In the genomic region with DNA sequence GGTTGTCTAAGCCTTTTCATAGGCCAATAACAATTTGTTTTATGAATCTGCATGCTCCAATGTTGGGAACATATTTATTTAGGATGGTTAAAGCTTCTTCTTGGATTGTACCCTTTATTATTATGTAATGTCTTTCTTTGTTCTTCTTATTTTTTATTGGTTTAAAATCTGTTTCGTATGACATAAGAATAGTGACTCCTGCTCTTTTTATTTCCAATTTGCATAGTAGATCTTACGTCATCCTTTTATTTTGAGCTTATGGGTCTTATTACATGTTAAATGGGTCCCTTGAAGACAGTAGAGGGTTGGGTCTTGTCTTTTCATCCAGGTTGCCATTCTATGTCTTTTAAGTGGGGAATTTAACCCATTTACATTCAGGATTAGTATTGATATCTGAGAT, we compare ENCODE assay signal across 32 cellular contexts.
"Had no signal": no experiment of that assay in that cellular context is flagged by ENCODE, and none has a peak within 500 bp of the region (broad histone marks: within the 10 kb centered on the region; RNA-seq: fewer than 3 reads in every experiment).

No MANE protein-coding gene starts in this region.

- H3K27me3 ChIP-seq: MG63 had no signal

- H3K9me3 ChIP-seq: MG63 had no signal

- DNase-seq: Karpas-422, Kasumi-1, MG63, MM.1S, MV-4-11, NCI-H1048, NCI-H1092, NCI-H1092 treated with DMSO at 0.1 percent for 48 hours, NCI-H1105, NCI-H1417, NCI-H1417 treated with DMSO at 0.1 percent for 48 hours, NCI-H1436, NCI-H1436 treated with DMSO at 0.1 percent for 48 hours, NCI-H146, NCI-H1694, NCI-H1694 treated with DMSO at 0.1 percent for 48 hours, NCI-H187, NCI-H187 treated with DMSO at 0.1 percent for 48 hours, NCI-H1930, NCI-H2029, NCI-H2029 treated with DMSO at 0.1 percent for 48 hours, NCI-H2081, NCI-H2081 treated with DMSO at 0.1 percent for 48 hours, NCI-H2107, NCI-H2171, NCI-H2171 treated with DMSO at 0.1 percent for 48 hours, NCI-H2227 treated with DMSO at 0.1 percent for 48 hours, NCI-H226, NCI-H345, NCI-H446, NCI-H510A, NCI-H510A treated with DMSO at 0.1 percent for 48 hours had no signal

- H3K36me3 ChIP-seq: MG63 had no signal

- H3K4me3 ChIP-seq: MG63 had no signal
